ENCODE assay signal across 1 cellular context in the genomic region with DNA sequence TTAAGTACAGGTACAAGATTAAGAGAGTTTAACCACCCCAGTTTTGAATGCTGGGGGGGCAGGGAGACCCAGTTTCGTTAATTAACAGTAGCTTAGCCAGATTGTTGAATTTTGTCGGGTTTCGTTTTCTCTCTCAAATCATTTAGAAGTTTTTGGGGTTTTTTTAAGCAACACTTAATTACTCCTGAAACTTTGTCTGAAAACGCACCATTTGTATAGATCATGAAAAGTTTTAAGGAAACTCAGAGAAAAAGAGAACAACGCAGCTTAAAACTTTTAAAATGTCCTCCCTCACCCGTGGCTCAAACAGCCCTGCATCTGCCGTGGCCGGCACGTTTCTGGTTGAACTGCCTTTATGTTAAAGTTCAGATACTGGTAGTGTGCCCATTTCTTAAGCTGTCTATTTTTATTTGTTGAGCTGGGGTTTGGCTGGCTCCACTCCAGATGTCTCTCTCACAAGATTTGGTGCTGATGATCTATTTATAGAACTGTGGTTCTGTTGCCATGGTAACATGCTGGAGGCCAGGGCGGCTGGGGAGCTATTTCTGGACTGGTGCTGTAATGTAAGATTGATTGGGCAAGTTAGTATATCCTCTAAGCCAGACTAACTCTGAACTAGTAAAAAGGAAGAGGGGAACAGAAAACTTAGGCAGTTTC.
A peak's percentile ranks its signal among the peaks of the same experiment; 100 is the strongest.
TF ChIP-seq lines count a peak whose summit lies in the region.

No MANE protein-coding gene starts in this region.

TF ChIP-seq in GM12878, 131 proteins besides CTCF, POLR2A, EP300 and RAD21 (continued from another document and continues in another):
- TF ChIP-seq PKNOX1 (IDR thresholded peaks at IDR 0.05) (peak; percentile 89), ATF7 (IDR thresholded peaks at IDR 0.05; ENCODE audit: low read depth) (peak; percentile 94), MTA2 (IDR thresholded peaks at IDR 0.05; ENCODE audit: low read depth) (peak; percentile 96), IRF3 (IDR thresholded peaks at IDR 0.05) (no peak), RFX5 (IDR thresholded peaks at IDR 0.05; ENCODE audit: low read depth, low read length) (peak; percentile 94), YY1 (IDR thresholded peaks at IDR 0.05; ENCODE audit: low read depth, low read length) (peak; percentile 81), PAX8 (IDR thresholded peaks at IDR 0.05) (no peak; the same call in 1 of the 2 replicates), SIX5 (IDR thresholded peaks at IDR 0.05; ENCODE audit: low read depth, low read length, severe bottlenecking) (no peak), SREBF2 (IDR thresholded peaks at IDR 0.05; ENCODE audit: low read length) (no peak), TCF3 (IDR thresholded peaks at IDR 0.05; ENCODE audit: borderline replicate concordance, insufficient read depth, low read depth, low read length) (peak; percentile 53; the same call in 1 of the 2 replicates), NR2F1 (conservative IDR thresholded peaks at IDR 0.05) (no peak; the same call in 1 of the 2 replicates), SMAD5 (IDR thresholded peaks at IDR 0.05; ENCODE audit: low read depth) (no peak), FOXM1 (IDR thresholded peaks at IDR 0.05; ENCODE audit: low read depth, low read length) (peak; percentile 83), HSF1 (IDR thresholded peaks at IDR 0.05; ENCODE audit: low read depth, low read length) (no peak), YBX1 (IDR thresholded peaks at IDR 0.05) (no peak), EED (IDR thresholded peaks at IDR 0.05; ENCODE audit: low read depth) (peak; percentile 48; the same call in 1 of the 2 replicates), POU2F2 (IDR thresholded peaks at IDR 0.05; ENCODE audit: borderline replicate concordance, low read depth, low read length) (peak; percentile 8; the same call in 1 of the 3 replicates), CHD2 (IDR thresholded peaks at IDR 0.05; ENCODE audit: borderline replicate concordance, low read depth, low read length) (peak; percentile 49; the same call in 1 of the 2 replicates), SIN3A (IDR thresholded peaks at IDR 0.05; ENCODE audit: low read depth, low read length) (no peak), E2F8 (IDR thresholded peaks at IDR 0.05; ENCODE audit: low read depth, partially characterized antibody) (no peak), FOXK2 (IDR thresholded peaks at IDR 0.05) (no peak), ZBED1 (IDR thresholded peaks at IDR 0.05; ENCODE audit: borderline replicate concordance) (peak; percentile 61; the same call in 1 of the 2 replicates), ZZZ3 (IDR thresholded peaks at IDR 0.05; ENCODE audit: control insufficient read depth, insufficient read length, low read depth) (no peak), MXI1 (IDR thresholded peaks at IDR 0.05; ENCODE audit: low read depth, low read length) (peak; percentile 73; the same call in 1 of the 2 replicates), TCF12 (IDR thresholded peaks at IDR 0.05; ENCODE audit: low read depth, low read length) (0 out of 2 replicates have a peak, but pooled peaks have one; percentile 31), MLLT1 (IDR thresholded peaks at IDR 0.05) (peak; percentile 64; the same call in 1 of the 2 replicates)
- TF ChIP-seq, protein P1, sequence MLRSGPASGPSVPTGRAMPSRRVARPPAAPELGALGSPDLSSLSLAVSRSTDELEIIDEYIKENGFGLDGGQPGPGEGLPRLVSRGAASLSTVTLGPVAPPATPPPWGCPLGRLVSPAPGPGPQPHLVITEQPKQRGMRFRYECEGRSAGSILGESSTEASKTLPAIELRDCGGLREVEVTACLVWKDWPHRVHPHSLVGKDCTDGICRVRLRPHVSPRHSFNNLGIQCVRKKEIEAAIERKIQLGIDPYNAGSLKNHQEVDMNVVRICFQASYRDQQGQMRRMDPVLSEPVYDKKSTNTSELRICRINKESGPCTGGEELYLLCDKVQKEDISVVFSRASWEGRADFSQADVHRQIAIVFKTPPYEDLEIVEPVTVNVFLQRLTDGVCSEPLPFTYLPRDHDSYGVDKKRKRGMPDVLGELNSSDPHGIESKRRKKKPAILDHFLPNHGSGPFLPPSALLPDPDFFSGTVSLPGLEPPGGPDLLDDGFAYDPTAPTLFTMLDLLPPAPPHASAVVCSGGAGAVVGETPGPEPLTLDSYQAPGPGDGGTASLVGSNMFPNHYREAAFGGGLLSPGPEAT (IDR thresholded peaks at IDR 0.05; ENCODE audit: low read depth), result peak; percentile 74
- TF ChIP-seq, protein P2, sequence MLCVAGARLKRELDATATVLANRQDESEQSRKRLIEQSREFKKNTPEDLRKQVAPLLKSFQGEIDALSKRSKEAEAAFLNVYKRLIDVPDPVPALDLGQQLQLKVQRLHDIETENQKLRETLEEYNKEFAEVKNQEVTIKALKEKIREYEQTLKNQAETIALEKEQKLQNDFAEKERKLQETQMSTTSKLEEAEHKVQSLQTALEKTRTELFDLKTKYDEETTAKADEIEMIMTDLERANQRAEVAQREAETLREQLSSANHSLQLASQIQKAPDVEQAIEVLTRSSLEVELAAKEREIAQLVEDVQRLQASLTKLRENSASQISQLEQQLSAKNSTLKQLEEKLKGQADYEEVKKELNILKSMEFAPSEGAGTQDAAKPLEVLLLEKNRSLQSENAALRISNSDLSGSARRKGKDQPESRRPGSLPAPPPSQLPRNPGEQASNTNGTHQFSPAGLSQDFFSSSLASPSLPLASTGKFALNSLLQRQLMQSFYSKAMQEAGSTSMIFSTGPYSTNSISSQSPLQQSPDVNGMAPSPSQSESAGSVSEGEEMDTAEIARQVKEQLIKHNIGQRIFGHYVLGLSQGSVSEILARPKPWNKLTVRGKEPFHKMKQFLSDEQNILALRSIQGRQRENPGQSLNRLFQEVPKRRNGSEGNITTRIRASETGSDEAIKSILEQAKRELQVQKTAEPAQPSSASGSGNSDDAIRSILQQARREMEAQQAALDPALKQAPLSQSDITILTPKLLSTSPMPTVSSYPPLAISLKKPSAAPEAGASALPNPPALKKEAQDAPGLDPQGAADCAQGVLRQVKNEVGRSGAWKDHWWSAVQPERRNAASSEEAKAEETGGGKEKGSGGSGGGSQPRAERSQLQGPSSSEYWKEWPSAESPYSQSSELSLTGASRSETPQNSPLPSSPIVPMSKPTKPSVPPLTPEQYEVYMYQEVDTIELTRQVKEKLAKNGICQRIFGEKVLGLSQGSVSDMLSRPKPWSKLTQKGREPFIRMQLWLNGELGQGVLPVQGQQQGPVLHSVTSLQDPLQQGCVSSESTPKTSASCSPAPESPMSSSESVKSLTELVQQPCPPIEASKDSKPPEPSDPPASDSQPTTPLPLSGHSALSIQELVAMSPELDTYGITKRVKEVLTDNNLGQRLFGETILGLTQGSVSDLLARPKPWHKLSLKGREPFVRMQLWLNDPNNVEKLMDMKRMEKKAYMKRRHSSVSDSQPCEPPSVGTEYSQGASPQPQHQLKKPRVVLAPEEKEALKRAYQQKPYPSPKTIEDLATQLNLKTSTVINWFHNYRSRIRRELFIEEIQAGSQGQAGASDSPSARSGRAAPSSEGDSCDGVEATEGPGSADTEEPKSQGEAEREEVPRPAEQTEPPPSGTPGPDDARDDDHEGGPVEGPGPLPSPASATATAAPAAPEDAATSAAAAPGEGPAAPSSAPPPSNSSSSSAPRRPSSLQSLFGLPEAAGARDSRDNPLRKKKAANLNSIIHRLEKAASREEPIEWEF (IDR thresholded peaks at IDR 0.05; ENCODE audit: insufficient replicate concordance, low read depth, low read length), result no peak
- TF ChIP-seq, protein P3, sequence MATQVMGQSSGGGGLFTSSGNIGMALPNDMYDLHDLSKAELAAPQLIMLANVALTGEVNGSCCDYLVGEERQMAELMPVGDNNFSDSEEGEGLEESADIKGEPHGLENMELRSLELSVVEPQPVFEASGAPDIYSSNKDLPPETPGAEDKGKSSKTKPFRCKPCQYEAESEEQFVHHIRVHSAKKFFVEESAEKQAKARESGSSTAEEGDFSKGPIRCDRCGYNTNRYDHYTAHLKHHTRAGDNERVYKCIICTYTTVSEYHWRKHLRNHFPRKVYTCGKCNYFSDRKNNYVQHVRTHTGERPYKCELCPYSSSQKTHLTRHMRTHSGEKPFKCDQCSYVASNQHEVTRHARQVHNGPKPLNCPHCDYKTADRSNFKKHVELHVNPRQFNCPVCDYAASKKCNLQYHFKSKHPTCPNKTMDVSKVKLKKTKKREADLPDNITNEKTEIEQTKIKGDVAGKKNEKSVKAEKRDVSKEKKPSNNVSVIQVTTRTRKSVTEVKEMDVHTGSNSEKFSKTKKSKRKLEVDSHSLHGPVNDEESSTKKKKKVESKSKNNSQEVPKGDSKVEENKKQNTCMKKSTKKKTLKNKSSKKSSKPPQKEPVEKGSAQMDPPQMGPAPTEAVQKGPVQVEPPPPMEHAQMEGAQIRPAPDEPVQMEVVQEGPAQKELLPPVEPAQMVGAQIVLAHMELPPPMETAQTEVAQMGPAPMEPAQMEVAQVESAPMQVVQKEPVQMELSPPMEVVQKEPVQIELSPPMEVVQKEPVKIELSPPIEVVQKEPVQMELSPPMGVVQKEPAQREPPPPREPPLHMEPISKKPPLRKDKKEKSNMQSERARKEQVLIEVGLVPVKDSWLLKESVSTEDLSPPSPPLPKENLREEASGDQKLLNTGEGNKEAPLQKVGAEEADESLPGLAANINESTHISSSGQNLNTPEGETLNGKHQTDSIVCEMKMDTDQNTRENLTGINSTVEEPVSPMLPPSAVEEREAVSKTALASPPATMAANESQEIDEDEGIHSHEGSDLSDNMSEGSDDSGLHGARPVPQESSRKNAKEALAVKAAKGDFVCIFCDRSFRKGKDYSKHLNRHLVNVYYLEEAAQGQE (IDR thresholded peaks at IDR 0.05; ENCODE audit: low read depth, low read length), result 0 out of 2 replicates have a peak, but pooled peaks have one; percentile 7
- TF ChIP-seq, protein P4, sequence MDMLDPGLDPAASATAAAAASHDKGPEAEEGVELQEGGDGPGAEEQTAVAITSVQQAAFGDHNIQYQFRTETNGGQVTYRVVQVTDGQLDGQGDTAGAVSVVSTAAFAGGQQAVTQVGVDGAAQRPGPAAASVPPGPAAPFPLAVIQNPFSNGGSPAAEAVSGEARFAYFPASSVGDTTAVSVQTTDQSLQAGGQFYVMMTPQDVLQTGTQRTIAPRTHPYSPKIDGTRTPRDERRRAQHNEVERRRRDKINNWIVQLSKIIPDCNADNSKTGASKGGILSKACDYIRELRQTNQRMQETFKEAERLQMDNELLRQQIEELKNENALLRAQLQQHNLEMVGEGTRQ (IDR thresholded peaks at IDR 0.05; ENCODE audit: borderline replicate concordance, low read depth, low read length), result no peak
- TF ChIP-seq, protein P5, sequence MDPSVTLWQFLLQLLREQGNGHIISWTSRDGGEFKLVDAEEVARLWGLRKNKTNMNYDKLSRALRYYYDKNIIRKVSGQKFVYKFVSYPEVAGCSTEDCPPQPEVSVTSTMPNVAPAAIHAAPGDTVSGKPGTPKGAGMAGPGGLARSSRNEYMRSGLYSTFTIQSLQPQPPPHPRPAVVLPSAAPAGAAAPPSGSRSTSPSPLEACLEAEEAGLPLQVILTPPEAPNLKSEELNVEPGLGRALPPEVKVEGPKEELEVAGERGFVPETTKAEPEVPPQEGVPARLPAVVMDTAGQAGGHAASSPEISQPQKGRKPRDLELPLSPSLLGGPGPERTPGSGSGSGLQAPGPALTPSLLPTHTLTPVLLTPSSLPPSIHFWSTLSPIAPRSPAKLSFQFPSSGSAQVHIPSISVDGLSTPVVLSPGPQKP (IDR thresholded peaks at IDR 0.05; ENCODE audit: low read depth, low read length), result no peak
